ENCODE assay signal across 8 cellular contexts in genomic region chr3:48466386-48467109, GRCh38. TPM values are rescaled to one million over a fixed set of nuclear protein-coding genes. Genes with fewer than 3 reads are reported as not detected.
DNase-seq lines count a peak whose midpoint lies in the region; ATAC-seq, FAIRE-seq and TF ChIP-seq lines count a peak whose summit lies in the region.

No MANE protein-coding gene starts in this region.

- no peaks in the 10 kb centered on the region for H3K36me3 ChIP-seq in parathyroid adenoma (ENCODE audit: control insufficient read depth, insufficient read depth, low read length)

- H3K4me2 ChIP-seq in parathyroid adenoma (ENCODE audit: low read length) = peak overlapping the region; percentile 95

- POLR2A ChIA-PET in activated CD4-positive, alpha-beta memory T cell treated with anti-CD3 and anti-CD28 coated beads for 36 hours (lab: Charles Lee) = interaction anchor here (0.6 to 3.9 kb wide), 8 partner anchors 12 to 90 kb away, joined by 3 to 15 read pairs (median 4); partner anchors contain the start of genes ATRIP and PFKFB4

- no peak for FAIRE-seq in D721Med (lab: Jason Lieb, UNC)

- H3K27me3 ChIP-seq in parathyroid adenoma (ENCODE audit: control insufficient read depth, insufficient read depth, low read length) = no peaks in the 10 kb centered on the region

- no peaks in the 10 kb centered on the region for H3K9me3 Mint-ChIP-seq in activated CD4-positive, alpha-beta memory T cell treated with anti-CD3 and anti-CD28 coated beads for 36 hours

- intact Hi-C loops in activated CD4-positive, alpha-beta memory T cell treated with anti-CD3 and anti-CD28 coated beads for 36 hours (cut with micrococcal nuclease) = no loop called here

- peak; percentile 13 for ATAC-seq in GM18498 (IDR thresholded peaks at IDR 0.05; ENCODE audit: unreplicated experiment)
- ATAC-seq in HG03064 (IDR thresholded peaks at IDR 0.05; ENCODE audit: low read depth, unreplicated experiment) = peak; percentile 28

- H3K4me3 ChIP-seq in fibroblast of the aortic adventitia (ENCODE audit: low read depth, low read length) = peak overlapping the region; percentile 66
- H3K4me3 ChIP-seq in parathyroid adenoma (ENCODE audit: low read depth, low read length) = peak overlapping the region; percentile 64

- no peaks in the 10 kb centered on the region for H3K9me3 ChIP-seq in parathyroid adenoma (ENCODE audit: control insufficient read depth, low read length)

- DNase-seq in activated CD4-positive, alpha-beta memory T cell treated with anti-CD3 and anti-CD28 coated beads for 36 hours = peak; percentile 57
- no peak for DNase-seq in fibroblast of the aortic adventitia (ENCODE audit: low read depth)
- no peak for DNase-seq in SKM-1 treated with dmso at 0.1 percent for 144 hours (lab: John Stamatoyannopoulos, UW; ENCODE audit: unreplicated experiment)
- no peak for DNase-seq in iPS-NIHi11 (ENCODE audit: low spot score)
- DNase-seq in D721Med (ENCODE audit: insufficient read length, low spot score) = no peak

- H3K79me2 ChIP-seq in parathyroid adenoma = peaks cover 20% of the 10 kb centered on the region

- H3K9ac ChIP-seq in parathyroid adenoma = peak overlapping the region; percentile 49

- no peaks in the 10 kb centered on the region for H3K27me3 Mint-ChIP-seq in activated CD4-positive, alpha-beta memory T cell treated with anti-CD3 and anti-CD28 coated beads for 36 hours

- H3K27ac Mint-ChIP-seq in activated CD4-positive, alpha-beta memory T cell treated with anti-CD3 and anti-CD28 coated beads for 36 hours = peak overlapping the region; percentile 95

- H3K4me1 ChIP-seq in parathyroid adenoma = peaks cover 13% of the 10 kb centered on the region

- peaks cover 46% of the 10 kb centered on the region for H3K4me1 Mint-ChIP-seq in activated CD4-positive, alpha-beta memory T cell treated with anti-CD3 and anti-CD28 coated beads for 36 hours (ENCODE audit: low read depth)

- H3K36me3 Mint-ChIP-seq in activated CD4-positive, alpha-beta memory T cell treated with anti-CD3 and anti-CD28 coated beads for 36 hours = peaks cover 31% of the 10 kb centered on the region

- H3K27ac ChIP-seq in parathyroid adenoma = peak overlapping the region; percentile 100

- CTCF ChIA-PET in activated CD4-positive, alpha-beta memory T cell treated with anti-CD3 and anti-CD28 coated beads for 36 hours (lab: Charles Lee) = interaction anchor here (0.9 to 2.8 kb wide), 7 partner anchors 9 to 169 kb away, joined by 3 to 17 read pairs (median 6); partner anchors contain the start of gene SLC26A6

- TF ChIP-seq CTCF in fibroblast of the aortic adventitia (IDR thresholded peaks at IDR 0.05; ENCODE audit: insufficient read depth, low read length) (no peak), parathyroid adenoma (IDR thresholded peaks at IDR 0.05) (no peak), D721Med (IDR thresholded peaks at IDR 0.05; ENCODE audit: insufficient read depth, missing control alignments) (no peak)

- peak overlapping the region; percentile 84 for H2AFZ ChIP-seq in parathyroid adenoma

- peak overlapping the region; percentile 97 for H3K4me3 Mint-ChIP-seq in activated CD4-positive, alpha-beta memory T cell treated with anti-CD3 and anti-CD28 coated beads for 36 hours

RNA-seq across cellular contexts. Expression of gene ATRIP, which starts 20.0 kb away (rescaled TPM):
- 10 to 100 TPM; 13.8 to 14.5 TPM for total RNA-seq in activated CD4-positive, alpha-beta memory T cell treated with anti-CD3 and anti-CD28 coated beads for 36 hours
- 4.0 and 14.5 TPM in 2 replicates for total RNA-seq in fibroblast of the aortic adventitia (ENCODE audit: low replicate concordance)

RNA-seq across cellular contexts. Expression of gene TMA7, which starts 26.5 kb away (rescaled TPM):
- total RNA-seq in activated CD4-positive, alpha-beta memory T cell treated with anti-CD3 and anti-CD28 coated beads for 36 hours = 100 to 1,000 TPM; 318 to 323 TPM
- total RNA-seq in fibroblast of the aortic adventitia (ENCODE audit: low replicate concordance) = 234 and 390 TPM in 2 replicates

RNA-seq across cellular contexts. Expression of gene CCDC51, which starts 26.6 kb away (rescaled TPM):
- total RNA-seq in activated CD4-positive, alpha-beta memory T cell treated with anti-CD3 and anti-CD28 coated beads for 36 hours = 10 to 100 TPM; 24.3 to 24.4 TPM
- 19.3 and 38.0 TPM in 2 replicates for total RNA-seq in fibroblast of the aortic adventitia (ENCODE audit: low replicate concordance)

RNA-seq across cellular contexts. Expression of gene PLXNB1, which starts 36.7 kb away (rescaled TPM):
- 1 to 10 TPM; 3.2 to 3.8 TPM for total RNA-seq in activated CD4-positive, alpha-beta memory T cell treated with anti-CD3 and anti-CD28 coated beads for 36 hours
- 30.0 and 59.5 TPM in 2 replicates for total RNA-seq in fibroblast of the aortic adventitia (ENCODE audit: low replicate concordance)

RNA-seq across cellular contexts. Expression of gene SHISA5, which starts 37.4 kb away (rescaled TPM):
- total RNA-seq in activated CD4-positive, alpha-beta memory T cell treated with anti-CD3 and anti-CD28 coated beads for 36 hours = 10 to 100 TPM; 88.9 to 93.1 TPM
- 60.4 and 107 TPM in 2 replicates for total RNA-seq in fibroblast of the aortic adventitia (ENCODE audit: low replicate concordance)
